1 cellular context compared by ENCODE assay signal in genomic region chr19:17215125-17215971, GRCh38.
TF ChIP-seq lines count a peak whose summit lies in the region.

Gene USE1, plus strand, starts transcription at chr19:17215357. Its CDS starts 49 bp downstream, at chr19:17215406.

TF ChIP-seq in K562, 482 proteins besides CTCF, POLR2A, EP300 and RAD21 (continued from another document and continues in another):
- TF ChIP-seq SP1 (CRISPR knock-in tag; IDR thresholded peaks at IDR 0.05) (peak; percentile 94), SMARCA4 (IDR thresholded peaks at IDR 0.05) (no peak), NFXL1 (CRISPR knock-in tag; IDR thresholded peaks at IDR 0.05) (no peak), NFYB (IDR thresholded peaks at IDR 0.05; ENCODE audit: extremely low read depth, insufficient read length) (no peak), HSF4 (CRISPR knock-in tag; IDR thresholded peaks at IDR 0.05; ENCODE audit: borderline replicate concordance) (no peak), ESRRA (IDR thresholded peaks at IDR 0.05; ENCODE audit: borderline replicate concordance, low read depth) (peak; percentile 67), GABPB2 (CRISPR knock-in tag; conservative IDR thresholded peaks at IDR 0.05) (no peak), HDAC6 (IDR thresholded peaks at IDR 0.05; ENCODE audit: low read depth, low read length) (no peak), RREB1 (CRISPR knock-in tag; IDR thresholded peaks at IDR 0.05) (no peak), NR0B1 (IDR thresholded peaks at IDR 0.05; ENCODE audit: partially characterized antibody) (no peak), NFE2 (IDR thresholded peaks at IDR 0.05; ENCODE audit: low read depth) (no peak), ARID3A (IDR thresholded peaks at IDR 0.05; ENCODE audit: borderline replicate concordance, low read depth, low read length) (no peak), ZNF584 (CRISPR knock-in tag; IDR thresholded peaks at IDR 0.05; ENCODE audit: low read depth) (0 out of 2 replicates have a peak, but pooled peaks have one; percentile 72), ZNF24 (IDR thresholded peaks at IDR 0.05) (0 out of 2 replicates have a peak, but pooled peaks have one; percentile 9), TFAM (CRISPR knock-in tag; conservative IDR thresholded peaks at IDR 0.05) (no peak), NR2F6 (CRISPR knock-in tag; IDR thresholded peaks at IDR 0.05) (no peak), HMGXB4 (CRISPR knock-in tag; IDR thresholded peaks at IDR 0.05) (peak; percentile 88; the same call in 1 of the 2 replicates), SREBF1 (IDR thresholded peaks at IDR 0.05; ENCODE audit: borderline replicate concordance, low read depth, low read length) (no peak), ELF1 (tag; IDR thresholded peaks at IDR 0.05) (peak; percentile 100), ARID4B (CRISPR knock-in tag; IDR thresholded peaks at IDR 0.05) (peak; percentile 95), PHB (CRISPR knock-in tag; IDR thresholded peaks at IDR 0.05) (peak; percentile 44; the same call in 1 of the 2 replicates), ZBTB12 (CRISPR knock-in tag; IDR thresholded peaks at IDR 0.05) (0 out of 2 replicates have a peak, but pooled peaks have one; percentile 42), HNRNPLL (IDR thresholded peaks at IDR 0.05; ENCODE audit: low read depth, low read length, poor library complexity, severe bottlenecking) (no peak), ZNF184 (CRISPR knock-in tag; IDR thresholded peaks at IDR 0.05) (no peak), SMARCA5 (IDR thresholded peaks at IDR 0.05) (no peak), PBX2 (CRISPR knock-in tag; IDR thresholded peaks at IDR 0.05; ENCODE audit: low read depth) (no peak), PBX2 (tag; conservative IDR thresholded peaks at IDR 0.05; ENCODE audit: low read depth) (no peak), CBX3 (IDR thresholded peaks at IDR 0.05; ENCODE audit: borderline replicate concordance in 1 of 2, low read length in 2 of 2) (peak in 1 of 2 experiments; percentile 75; a peak in 1 of 3 replicates), TBP (optimal IDR thresholded peaks at IDR 0.05; ENCODE audit: low read depth, low read length) (peak; percentile 94), ATF3 (IDR thresholded peaks at IDR 0.05) (no peak), ATF3 (CRISPR knock-in tag; conservative IDR thresholded peaks at IDR 0.05) (no peak; the same call in 1 of the 2 replicates), ZNF695 (CRISPR knock-in tag; IDR thresholded peaks at IDR 0.05) (no peak), ZNF3 (CRISPR knock-in tag; IDR thresholded peaks at IDR 0.05) (no peak), ZFPM2 (CRISPR knock-in tag; IDR thresholded peaks at IDR 0.05) (no peak), U2AF1 (optimal IDR thresholded peaks at IDR 0.05; ENCODE audit: low read depth, low read length) (no peak), PHB2 (IDR thresholded peaks at IDR 0.05; ENCODE audit: low read depth) (no peak), BDP1 (IDR thresholded peaks at IDR 0.05; ENCODE audit: insufficient read depth, insufficient read length) (no peak), NFATC3 (IDR thresholded peaks at IDR 0.05) (no peak)
